ENCODE assay signal across 20 cellular contexts in the genomic region with DNA sequence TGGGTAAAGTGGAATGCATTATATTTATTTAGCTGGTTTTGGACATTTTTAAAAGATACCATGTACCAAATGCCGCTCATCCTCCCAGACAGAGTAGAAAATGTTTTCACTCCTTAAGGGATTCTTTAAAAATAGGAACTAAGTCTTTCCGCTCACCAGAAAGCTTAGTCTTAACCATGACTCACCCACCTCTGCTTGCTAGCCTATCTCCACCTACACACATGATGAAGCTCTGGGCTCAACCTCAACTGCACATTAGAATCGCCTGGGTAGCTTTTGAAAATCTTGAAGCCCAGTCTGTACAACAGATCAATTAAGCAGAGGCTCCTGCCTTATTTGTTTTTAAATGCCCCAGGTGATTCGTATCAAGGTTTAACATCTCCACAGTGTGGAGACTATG.
DNase-seq lines count a peak whose midpoint lies in the region; ATAC-seq and FAIRE-seq lines count a peak whose summit lies in the region.
"Had no signal": no experiment of that assay in that cellular context is flagged by ENCODE, and none has a peak within 500 bp of the region (broad histone marks: within the 10 kb centered on the region; RNA-seq: fewer than 3 reads in every experiment).

No MANE protein-coding gene starts in this region.

- DNase-seq in stimulated activated CD4-positive, alpha-beta T cell treated with anti-CD3 and anti-CD28 coated beads, Interleukin-15, amount 100 ng/mL, for 24 hours, result peak; percentile 2
- no peak for DNase-seq in stimulated activated CD4-positive, alpha-beta T cell treated with anti-CD3 and anti-CD28 coated beads, Interleukin-4, amount 100 ng/mL, for 1 hour
- DNase-seq in NOMO-1 treated with DMSO at 0.1 percent for 48 hours (lab: John Stamatoyannopoulos, UW; ENCODE audit: unreplicated experiment), result peak; percentile 74
- DNase-seq in astrocyte of the hippocampus (ENCODE audit: low read depth, low spot score), result peak; percentile 80
- peak; percentile 14 for DNase-seq in urothelium cell line (ENCODE audit: low spot score)
- no peak for DNase-seq in cerebellar cortex (ENCODE audit: low spot score)
- no peak for DNase-seq in T1000 (lab: John Stamatoyannopoulos, UW)
- DNase-seq: activated CD4-positive, alpha-beta T cell treated with anti-CD3 and anti-CD28 coated beads, Interleukin-2, amount 50 U/mL, for 4 hours; activated CD8-positive, alpha-beta memory T cell treated with anti-CD3 and anti-CD28 coated beads, Interleukin-2, amount 50 U/mL, for 48 hours; activated naive CD8-positive, alpha-beta T cell treated with anti-CD3 and anti-CD28 coated beads, Interleukin-2, amount 10 ng/mL, durations not matched to agents 7 days and 5 days; endodermal cell; H7; naive thymus-derived CD4-positive, alpha-beta T cell; NCI-H187 treated with DMSO at 0.1 percent for 48 hours; NCI-H748 treated with DMSO at 0.1 percent for 48 hours; ovary; PC-3; SIG-M5; T-cell had no signal

- no peak for FAIRE-seq in urothelium cell line (lab: Jason Lieb, UNC)

- no peak for ATAC-seq in GM21737 (IDR thresholded peaks at IDR 0.05; ENCODE audit: unreplicated experiment)
- ATAC-seq: naive thymus-derived CD4-positive, alpha-beta T cell; PC-3; T-cell had no signal

Comparison
In these comparisons a context has a peak if more than half of its experiments do, and no peak if none do; other contexts are left out.
1. DNase-seq: peak in stimulated activated CD4-positive, alpha-beta T cell treated with anti-CD3 and anti-CD28 coated beads, Interleukin-15, amount 100 ng/mL, for 24 hours (single experiment), NOMO-1 treated with DMSO at 0.1 percent for 48 hours (single experiment), astrocyte of the hippocampus (single experiment) and urothelium cell line (single experiment); none in stimulated activated CD4-positive, alpha-beta T cell treated with anti-CD3 and anti-CD28 coated beads, Interleukin-4, amount 100 ng/mL, for 1 hour (single experiment), cerebellar cortex (single experiment) and T1000 (single experiment).